Comparison of ENCODE assay signal across 8 cellular contexts in genomic region chr2:241219030-241219382, GRCh38. TPM values are rescaled to one million over a fixed set of nuclear protein-coding genes. Genes with fewer than 3 reads are reported as not detected.
DNase-seq lines count a peak whose midpoint lies in the region; ATAC-seq and TF ChIP-seq lines count a peak whose summit lies in the region.

No MANE protein-coding gene starts in this region.

- H3K4me1 ChIP-seq in BE2C (peaks cover 7% of the 10 kb centered on the region), breast epithelium (peaks cover 0 to 9% of the 10 kb centered on the region in 2 donors)

- H3K27ac Mint-ChIP-seq in HFFc6 (peak overlapping the region; percentile 71; the same call in 1 of the 2 replicates), natural killer cell (peak overlapping the region; percentile 80 to 86)

- H3K36me3 ChIP-seq in BE2C (no peaks in the 10 kb centered on the region), breast epithelium (no peaks in the 10 kb centered on the region)

- peaks cover 31% of the 10 kb centered on the region for H3K27me3 Mint-ChIP-seq in HFFc6 (ENCODE audit: insufficient read depth)
- no peaks in the 10 kb centered on the region for H3K27me3 Mint-ChIP-seq in natural killer cell (ENCODE audit: low read depth in 2 of 2)

- H3K27ac ChIP-seq in breast epithelium, result no peak overlapping the region

- intact Hi-C loops in breast epithelium (cut with DNase I; ENCODE audit: low total_unique reads), result no loop called here
- intact Hi-C loops in natural killer cell (cut with micrococcal nuclease), result no loop called here

- H3K9me3 ChIP-seq in BE2C (no peaks in the 10 kb centered on the region), breast epithelium (no peaks in the 10 kb centered on the region)

- no peak for ATAC-seq in natural killer cell
- no peak for ATAC-seq in HG03280 (IDR thresholded peaks at IDR 0.05; ENCODE audit: unreplicated experiment)

- peak overlapping the region; percentile 91 for H3K4me3 Mint-ChIP-seq in HFFc6
- H3K4me3 Mint-ChIP-seq in natural killer cell, result peak overlapping the region; percentile 95

- no peak for TF ChIP-seq CTCF in BE2C (IDR thresholded peaks at IDR 0.05; ENCODE audit: low read depth, low read length)
- no peak for TF ChIP-seq CTCF in HFFc6 (IDR thresholded peaks at IDR 0.05)
- no peak for TF ChIP-seq CTCF in breast epithelium (IDR thresholded peaks at IDR 0.05)
- no peak for TF ChIP-seq CTCF in natural killer cell (IDR thresholded peaks at IDR 0.05)

- H3K27me3 ChIP-seq in BE2C (no peaks in the 10 kb centered on the region), breast epithelium (no peaks in the 10 kb centered on the region)

- H3K9me3 Mint-ChIP-seq in HFFc6 (peaks cover 7% of the 10 kb centered on the region), natural killer cell (no peaks in the 10 kb centered on the region)

- H3K36me3 Mint-ChIP-seq in HFFc6 (ENCODE audit: low read depth), result no peaks in the 10 kb centered on the region
- H3K36me3 Mint-ChIP-seq in natural killer cell, result no peaks in the 10 kb centered on the region

- H3K4me3 ChIP-seq in BE2C (ENCODE audit: low read depth, low read length) (peak overlapping the region; percentile 83), breast epithelium (peak overlapping the region in 2 of 3 donors; percentile 73 to 88)

- no peak for DNase-seq in BE2C
- no peak for DNase-seq in HFFc6
- DNase-seq in breast epithelium (ENCODE audit: low spot score in 2 of 2), result no peak
- DNase-seq in natural killer cell, result no peak
- DNase-seq in NCI-H748 (lab: John Stamatoyannopoulos, UW; ENCODE audit: unreplicated experiment), result no peak
- no peak for DNase-seq in NCI-H446 treated with DMSO at 0.1 percent for 48 hours (lab: John Stamatoyannopoulos, UW)
- no peak for DNase-seq in NCI-H1694 treated with DMSO at 0.1 percent for 48 hours (lab: John Stamatoyannopoulos, UW)

- no peak for TF ChIP-seq POLR2A in breast epithelium (IDR thresholded peaks at IDR 0.05)

- H3K4me1 Mint-ChIP-seq in HFFc6 (ENCODE audit: low read depth) (peaks cover 34% of the 10 kb centered on the region), natural killer cell (peaks cover 12 to 16% of the 10 kb centered on the region in 2 donors)

RNA-seq across cellular contexts. Expression of gene ANO7, which starts 30.5 kb away (rescaled TPM):
- 2.3 TPM for polyA plus RNA-seq in BE2C (2012; ENCODE audit: insufficient read depth, insufficient read length, low read depth)
- total RNA-seq in HFFc6 (2021; fragmentation: NEBNext Ultra II Directional; extraction: Animal tissue kit (Norgen Biotek cat#: 25700)), result 1 to 10 TPM in 4 of 6 experiments, under 1 TPM in 2; 0.80 to 1.4 (median 1.2) TPM
- total RNA-seq in breast epithelium (1 to 10 TPM in 1 of 3 donors, under 1 TPM in 1, not detected in 1; 0.98 to 1.6 TPM), natural killer cell (1 to 10 TPM in 2 of 3 donors, under 1 TPM in 1; 0.97 to 1.4 (median 1.1) TPM)
